In genomic region chr11:72648737-72649136, GRCh38 we compare ENCODE assay signal across 1 cellular context.
TF ChIP-seq lines count a peak whose summit lies in the region.

No MANE protein-coding gene starts in this region.

TF ChIP-seq in HEK293, 187 proteins besides CTCF, POLR2A, EP300 and RAD21 (continued from another document):
- TF ChIP-seq ZNF18 (tag by site-specific recombination; IDR thresholded peaks at IDR 0.05) = no peak
- TF ChIP-seq ZBTB48 (tag by site-specific recombination; IDR thresholded peaks at IDR 0.05) = no peak
- peak; percentile 83 for TF ChIP-seq EGR2 (tag by site-specific recombination; IDR thresholded peaks at IDR 0.05; ENCODE audit: low read depth)
